ENCODE assay signal across 8 cellular contexts in genomic region chr20:4224282-4224681, GRCh38. TPM values are rescaled to one million over a fixed set of nuclear protein-coding genes. Genes with fewer than 3 reads are reported as not detected.
"Had no signal": no experiment of that assay in that cellular context is flagged by ENCODE, and none has a peak within 500 bp of the region (broad histone marks: within the 10 kb centered on the region; RNA-seq: fewer than 3 reads in every experiment).

No MANE protein-coding gene starts in this region.

RNA-seq across cellular contexts. Expression of gene ADRA1D, which starts 24.8 kb away (rescaled TPM):
- total RNA-seq: activated CD8-positive, alpha-beta T cell treated with anti-CD3 and anti-CD28 coated beads for 36 hours; activated naive CD8-positive, alpha-beta T cell treated with anti-CD3 and anti-CD28 coated beads for 36 hours; activated T-cell treated with anti-CD3 and anti-CD28 coated beads, Interleukin-2, amount 50 U/mL, for 72 hours; foreskin keratinocyte; lung microvascular endothelial cell; mononuclear cell; naive thymus-derived CD8-positive, alpha-beta T cell; T-cell had no signal
- polyA plus RNA-seq: naive thymus-derived CD8-positive, alpha-beta T cell had no signal
